Comparison of ENCODE assay signal across 8 cellular contexts in the genomic region with DNA sequence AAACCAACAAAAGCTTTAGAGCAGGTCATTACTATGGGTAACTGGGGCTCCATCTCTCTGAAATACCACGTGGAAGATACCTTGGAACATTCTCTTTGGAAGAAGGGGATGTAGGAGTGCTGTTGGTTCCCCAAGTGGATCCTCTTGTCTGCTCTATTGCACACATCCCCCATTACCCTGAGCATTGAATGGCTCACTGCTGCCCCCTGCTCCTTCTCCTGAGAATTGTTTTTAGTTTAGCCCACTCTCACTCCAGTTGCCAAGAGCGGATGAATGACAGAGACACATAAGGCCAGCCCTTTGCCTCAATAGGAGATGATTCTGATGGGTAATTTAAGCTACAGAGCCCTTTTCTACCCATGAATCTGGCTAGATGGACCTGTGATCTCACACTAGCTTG.
A peak's percentile ranks its signal among the peaks of the same experiment; 100 is the strongest.
DNase-seq lines count a peak whose midpoint lies in the region; ATAC-seq, FAIRE-seq and TF ChIP-seq lines count a peak whose summit lies in the region.

No MANE protein-coding gene starts in this region.

- H3K9me3 ChIP-seq in ovary, result peaks cover 0 to 4% of the 10 kb centered on the region in 2 donors

- peak; percentile 49 for DNase-seq in ACHN
- peak; percentile 5 for DNase-seq in GM18507 (ENCODE audit: extremely low spot score, insufficient read length, low read depth)
- DNase-seq in OCI-M1 (lab: John Stamatoyannopoulos, UW), result peak; percentile 37
- peak; percentile 37 for DNase-seq in activated T-helper 1 cell treated with Interleukin-2 at 50 U/mL for 16 hours (ENCODE audit: low read depth)
- peak; percentile 24 for DNase-seq in glomerular visceral epithelial cell (ENCODE audit: extremely low spot score)
- DNase-seq in stimulated activated CD4-positive, alpha-beta T cell treated with anti-CD3 and anti-CD28 coated beads, Interleukin-12 subunit alpha, Interleukin-12 subunit beta, amount 100 ng/mL, for 24 hours (ENCODE audit: low read depth in 2 of 2), result peak; percentile 16 to 45
- no peak for DNase-seq in ovary

- 40 to 49% (median 40%) methylated on average over 2 of the region's 2 CpGs for WGBS in ovary, 3 donors

- H3K4me3 ChIP-seq in ovary, result no peak overlapping the region

- H3K27ac ChIP-seq in ovary, result no peak overlapping the region

- intact Hi-C loops in ovary (cut with DNase I), result no loop called here

- in situ Hi-C loops in ACHN (cut with HindIII; ENCODE audit: low pct_ligation_motif_present, low pct_unique_long_range_greater_than_20kb, low sequenced_read_pairs), result no loop called here

- no peak for TF ChIP-seq EP300 in ovary (IDR thresholded peaks at IDR 0.05)

- TF ChIP-seq CTCF in ovary (IDR thresholded peaks at IDR 0.05), result no peak

- H3K4me1 ChIP-seq in ovary (ENCODE audit: insufficient read depth), result no peaks in the 10 kb centered on the region

- TF ChIP-seq POLR2A in ovary (IDR thresholded peaks at IDR 0.05), result no peak

- ATAC-seq in HG03064 (IDR thresholded peaks at IDR 0.05; ENCODE audit: low read depth, unreplicated experiment), result peak; percentile 63

- H3K27me3 ChIP-seq in ovary, result no peaks in the 10 kb centered on the region

- no peaks in the 10 kb centered on the region for H3K36me3 ChIP-seq in ovary

- FAIRE-seq in GM18507 (lab: Jason Lieb, UNC), result peak; percentile 83

Comparison
In these comparisons a context has a peak if more than half of its experiments do, and no peak if none do; other contexts are left out.
1. DNase-seq: peak in ACHN (single experiment), GM18507 (single experiment), OCI-M1 (single experiment), activated T-helper 1 cell treated with Interleukin-2 at 50 U/mL for 16 hours (single experiment), glomerular visceral epithelial cell (single experiment) and stimulated activated CD4-positive, alpha-beta T cell treated with anti-CD3 and anti-CD28 coated beads, Interleukin-12 subunit alpha, Interleukin-12 subunit beta, amount 100 ng/mL, for 24 hours (2 of 2); none in ovary (0 of 5).